Comparison of ENCODE assay signal across 23 cellular contexts in genomic region chr9:90775657-90776056, GRCh38. TPM values are rescaled to one million over a fixed set of nuclear protein-coding genes. Genes with fewer than 3 reads are reported as not detected.
"Had no signal": no experiment of that assay in that cellular context is flagged by ENCODE, and none has a peak within 500 bp of the region (broad histone marks: within the 10 kb centered on the region; RNA-seq: fewer than 3 reads in every experiment).

No MANE protein-coding gene starts in this region.

- H3K9me3 Mint-ChIP-seq: activated naive CD8-positive, alpha-beta T cell treated with anti-CD3 and anti-CD28 coated beads for 36 hours; activated T-cell treated with anti-CD3 and anti-CD28 coated beads, Interleukin-2, amount 50 U/mL, for 4 hours; activated T-helper 2 cell treated with anti-CD3 and anti-CD28 coated beads, Interferon-gamma antibody, Interleukin-2, Interleukin-4, amounts not matched to agents 10 μg/mL and 5 μg/mL and 100 μg/mL, durations not matched to agents 14 hours and 24 hours and 36 hours; central memory CD8-positive, alpha-beta T cell; naive thymus-derived CD8-positive, alpha-beta T cell; T-helper 2 cell treated with Interferon-gamma antibody and Interleukin-4, amounts not matched to agents 5 μg/mL and 100 μg/mL, for 36 hours had no signal

- H3K27me3 ChIP-seq: breast epithelium, dorsolateral prefrontal cortex, esophagus muscularis mucosa, neural progenitor cell, spleen, upper lobe of right lung had no signal

- H3K4me1 ChIP-seq: breast epithelium, esophagus muscularis mucosa, left ventricle myocardium inferior, upper lobe of right lung had no signal

- H3K9ac ChIP-seq: neural progenitor cell had no signal

- ATAC-seq: activated T-cell treated with anti-CD3 and anti-CD28 coated beads, Interleukin-2, amount 50 U/mL, for 4 hours; naive thymus-derived CD8-positive, alpha-beta T cell; upper lobe of right lung had no signal

- H3K36me3 Mint-ChIP-seq: activated naive CD8-positive, alpha-beta T cell treated with anti-CD3 and anti-CD28 coated beads for 36 hours; naive thymus-derived CD8-positive, alpha-beta T cell; neural progenitor cell had no signal

- H2AFZ ChIP-seq: neural progenitor cell had no signal

- DNase-seq: activated CD4-positive, alpha-beta T cell treated with anti-CD3 and anti-CD28 coated beads, Interleukin-2, amount 50 U/mL, for 48 hours; activated CD8-positive, alpha-beta memory T cell treated with anti-CD3 and anti-CD28 coated beads, Interleukin-2, amount 50 U/mL, for 48 hours; activated naive CD4-positive, alpha-beta T cell treated with Interleukin-2 at 50 U/mL for 16 hours; activated naive CD8-positive, alpha-beta T cell treated with anti-CD3 and anti-CD28 coated beads for 36 hours; activated T-cell treated with anti-CD3 and anti-CD28 coated beads, Interleukin-2, amount 50 U/mL, for 4 hours; dorsolateral prefrontal cortex; glutamatergic neuron; hypothalamus; left ventricle myocardium inferior; naive thymus-derived CD8-positive, alpha-beta T cell; retina; spleen; stimulated activated CD4-positive, alpha-beta T cell treated with anti-CD3 and anti-CD28 coated beads, Interleukin-4, amount 100 ng/mL, for 1 hour; stimulated activated naive CD4-positive, alpha-beta T cell treated with Interleukin-2 at 50 U/mL for 16 hours; upper lobe of right lung had no signal

- H3K27ac Mint-ChIP-seq: activated naive CD8-positive, alpha-beta T cell treated with anti-CD3 and anti-CD28 coated beads for 36 hours; activated T-helper 2 cell treated with anti-CD3 and anti-CD28 coated beads, Interferon-gamma antibody, Interleukin-2, Interleukin-4, amounts not matched to agents 10 μg/mL and 5 μg/mL and 100 μg/mL, durations not matched to agents 14 hours and 24 hours and 36 hours; naive thymus-derived CD8-positive, alpha-beta T cell; neural progenitor cell; progenitor cell of endocrine pancreas; T-helper 2 cell treated with Interferon-gamma antibody and Interleukin-4, amounts not matched to agents 5 μg/mL and 100 μg/mL, for 36 hours had no signal

- H3K27ac ChIP-seq: breast epithelium, dorsolateral prefrontal cortex, esophagus muscularis mucosa, left ventricle myocardium inferior, neural progenitor cell, upper lobe of right lung had no signal

- H3K36me3 ChIP-seq: breast epithelium, esophagus muscularis mucosa, left ventricle myocardium inferior, neural progenitor cell, spleen, upper lobe of right lung had no signal

- H3K4me3 ChIP-seq: breast epithelium, dorsolateral prefrontal cortex, esophagus muscularis mucosa, left ventricle myocardium inferior, neural progenitor cell, spleen, upper lobe of right lung had no signal

- H3K27me3 Mint-ChIP-seq: progenitor cell of endocrine pancreas had no signal

- H3K4me1 Mint-ChIP-seq: activated naive CD8-positive, alpha-beta T cell treated with anti-CD3 and anti-CD28 coated beads for 36 hours; central memory CD8-positive, alpha-beta T cell had no signal

- H3K4me3 Mint-ChIP-seq: activated naive CD8-positive, alpha-beta T cell treated with anti-CD3 and anti-CD28 coated beads for 36 hours; activated T-cell treated with anti-CD3 and anti-CD28 coated beads, Interleukin-2, amount 50 U/mL, for 4 hours; central memory CD8-positive, alpha-beta T cell; naive thymus-derived CD8-positive, alpha-beta T cell; neural progenitor cell; T-helper 2 cell treated with Interferon-gamma antibody and Interleukin-4, amounts not matched to agents 5 μg/mL and 100 μg/mL, for 36 hours had no signal

- H3K4me2 ChIP-seq: neural progenitor cell had no signal

- H3K9me3 ChIP-seq: breast epithelium, esophagus muscularis mucosa, left ventricle myocardium inferior, spleen, upper lobe of right lung had no signal

RNA-seq across cellular contexts. Expression of gene SYK, which starts 26.0 kb away (rescaled TPM):
- total RNA-seq: lung microvascular endothelial cell had no signal
